ENCODE assay signal across 8 cellular contexts in genomic region chr18:74147779-74148542, GRCh38. TPM values are rescaled to one million over a fixed set of nuclear protein-coding genes. Genes with fewer than 3 reads are reported as not detected.
DNase-seq lines count a peak whose midpoint lies in the region; ATAC-seq and TF ChIP-seq lines count a peak whose summit lies in the region.

FBXO15 (minus strand) TSS chr18:74147834; CDS start chr18:74147785, 49 bp downstream.
TIMM21 (plus strand) TSS chr18:74148523; CDS start chr18:74148809, 286 bp downstream.

- TF ChIP-seq CTCF in GM13976 (IDR thresholded peaks at IDR 0.05; ENCODE audit: borderline replicate concordance, control extremely low read depth, extremely low read depth, insufficient read depth, missing control alignments) (no peak), adrenal gland (IDR thresholded peaks at IDR 0.05) (peak in 1 of 6 experiments; percentile 8), parathyroid adenoma (IDR thresholded peaks at IDR 0.05) (no peak), tibial nerve (IDR thresholded peaks at IDR 0.05) (no peak)

- ATAC-seq in HG02852 (IDR thresholded peaks at IDR 0.05; ENCODE audit: unreplicated experiment): peak; percentile 87

- H3K4me1 ChIP-seq in adrenal gland (replicated peaks in 1 of 2): peaks cover 5 to 24% of the 10 kb centered on the region in 2 donors
- peaks cover 9% of the 10 kb centered on the region for H3K4me1 ChIP-seq in parathyroid adenoma
- H3K4me1 ChIP-seq in tibial nerve: peaks cover 0 to 50% (median 15%) of the 10 kb centered on the region in 4 donors

- peak within 1 kb of the TSS; percentile 95 for H2AFZ ChIP-seq in parathyroid adenoma

- WGBS in adrenal gland, 4 donors: 0 to 1% (median 0%) methylated on average over 16 to 58 of the region's 58 CpGs
- WGBS in tibial nerve, 2 donors: 1% methylated on average over 42 to 45 of the region's 58 CpGs

- H3K9me3 ChIP-seq in adrenal gland (replicated peaks in 1 of 3) (no peaks in the 10 kb centered on the region), parathyroid adenoma (ENCODE audit: control insufficient read depth, low read length) (no peaks in the 10 kb centered on the region), tibial nerve (no peaks in the 10 kb centered on the region)

- peak; percentile 60 to 97 for TF ChIP-seq EP300 in tibial nerve (IDR thresholded peaks at IDR 0.05)

- H3K27ac ChIP-seq in adrenal gland (peak within 1 kb of the TSS; percentile 76 to 96 (median 80)), parathyroid adenoma (peak within 1 kb of the TSS; percentile 87), tibial nerve (peak within 1 kb of the TSS; percentile 85 to 98 (median 93))

- peak within 1 kb of the TSS in 3 of 4 donors; percentile 68 to 76 (median 75) for H3K4me3 ChIP-seq in adrenal gland
- H3K4me3 ChIP-seq in parathyroid adenoma (ENCODE audit: low read depth, low read length): peak within 1 kb of the TSS; percentile 97
- H3K4me3 ChIP-seq in tibial nerve: peak within 1 kb of the TSS; percentile 50 to 97 (median 92)

- TF ChIP-seq POLR2A in adrenal gland (IDR thresholded peaks at IDR 0.05) (peak; percentile 28 to 59), tibial nerve (IDR thresholded peaks at IDR 0.05) (peak; percentile 58 to 77)

- intact Hi-C loops in adrenal gland (cut with DNase I) (no loop called here), cardiac septum (cut with DNase I) (loop anchor here (2.0 kb wide), 1 partner anchor 349 kb away; the partner anchor contains the start of gene CNDP2)

- H3K79me2 ChIP-seq in parathyroid adenoma: peaks cover 25% of the 10 kb centered on the region

- H3K27me3 ChIP-seq in adrenal gland: no peaks in the 10 kb centered on the region
- H3K27me3 ChIP-seq in parathyroid adenoma (ENCODE audit: control insufficient read depth, insufficient read depth, low read length): no peaks in the 10 kb centered on the region
- H3K27me3 ChIP-seq in tibial nerve: no peaks in the 10 kb centered on the region

- peak within 1 kb of the TSS; percentile 9 for H3K9ac ChIP-seq in parathyroid adenoma

- in situ Hi-C loops in GM13976 (cut with MboI; ENCODE audit: low sequenced_read_pairs, unreplicated experiment): no loop called here

- peak within 1 kb of the TSS; percentile 100 for H3K4me2 ChIP-seq in parathyroid adenoma (ENCODE audit: low read length)

- DNase-seq in GM13976 (ENCODE audit: low spot score) (peak; percentile 92), NCI-H1436 treated with DMSO at 0.1 percent for 48 hours (lab: John Stamatoyannopoulos, UW) (peak; percentile 92), T follicular helper cell (ENCODE audit: low read depth) (peak; percentile 90), adrenal gland (peak; percentile 96 to 98 (median 97)), cardiac septum (ENCODE audit: low spot score) (peak; percentile 97), tibial nerve (ENCODE audit: low spot score in 2 of 2) (peak; percentile 91 to 92)

- H3K36me3 ChIP-seq in adrenal gland (replicated peaks in 1 of 2): no peaks in the 10 kb centered on the region
- H3K36me3 ChIP-seq in parathyroid adenoma (ENCODE audit: control insufficient read depth, insufficient read depth, low read length): no peaks in the 10 kb centered on the region
- peaks cover 0 to 20% (median 0%) of the 10 kb centered on the region in 3 donors for H3K36me3 ChIP-seq in tibial nerve

RNA-seq across cellular contexts. Expression of gene FBXO15, which starts in this region (rescaled TPM):
- total RNA-seq in adrenal gland (1 to 10 TPM in 7 of 8 donors, under 1 TPM in 1; 0.93 to 4.5 (median 2.0) TPM), cardiac septum (0.51 TPM), tibial nerve (1 to 10 TPM; 1.0 to 4.4 (median 1.4) TPM)
- 1 to 10 TPM; 2.5 to 8.7 (median 5.7) TPM for polyA plus RNA-seq in adrenal gland

RNA-seq across cellular contexts. Expression of gene TIMM21, which starts in this region (rescaled TPM):
- total RNA-seq in adrenal gland (10 to 100 TPM in 7 of 8 donors, 1 to 10 TPM in 1; 7.1 to 40.4 (median 34.2) TPM), cardiac septum (105 TPM), tibial nerve (10 to 100 TPM; 28.0 to 58.3 (median 33.6) TPM)
- polyA plus RNA-seq in adrenal gland: 100 to 1,000 TPM in 1 of 3 donors, 10 to 100 TPM in 2; 17.7 to 102 (median 18.2) TPM

Comparison
In these comparisons a context has a peak if more than half of its experiments do, and no peak if none do; other contexts are left out.
1. Peak in every context shown above with its lines: DNase-seq, ATAC-seq, H3K4me3 ChIP-seq and H3K27ac ChIP-seq.